ENCODE assay signal across 12 cellular contexts in the genomic region with DNA sequence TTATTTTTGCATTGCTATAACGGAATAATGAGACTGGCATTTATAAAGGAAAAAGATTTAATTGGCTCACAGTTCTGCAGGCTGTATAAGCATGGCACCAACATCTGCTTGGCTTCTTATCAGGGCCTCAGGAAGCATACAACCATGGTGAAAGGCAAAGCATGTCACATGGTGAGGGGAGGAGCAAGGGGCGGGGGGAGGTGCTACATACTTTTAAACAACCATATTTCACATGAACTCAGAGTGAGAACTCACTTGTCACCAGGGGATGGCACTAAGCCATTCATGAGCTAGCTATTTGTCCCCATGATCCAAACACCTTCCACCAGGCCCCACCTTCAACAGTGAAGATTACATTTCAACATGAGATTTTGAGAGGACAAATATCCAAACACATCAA.
DNase-seq lines count a peak whose midpoint lies in the region; ATAC-seq and TF ChIP-seq lines count a peak whose summit lies in the region.
"Had no signal": no experiment of that assay in that cellular context is flagged by ENCODE, and none has a peak within 500 bp of the region (broad histone marks: within the 10 kb centered on the region; RNA-seq: fewer than 3 reads in every experiment).

No MANE protein-coding gene starts in this region.

- no peak for TF ChIP-seq CTCF in RWPE1 (conservative IDR thresholded peaks at IDR 0.05; ENCODE audit: low read depth)

- H3K79me1 ChIP-seq in mesendoderm (ENCODE audit: low read length) = no peaks in the 10 kb centered on the region

- H3K4me2 ChIP-seq in mesendoderm (ENCODE audit: low read length) = no peak overlapping the region

- H3K4me1 ChIP-seq in mesendoderm (ENCODE audit: control insufficient read depth, low read depth, low read length) = no peaks in the 10 kb centered on the region

- H2BK5ac ChIP-seq in mesendoderm (ENCODE audit: low read length) = no peak overlapping the region

- H3K56ac ChIP-seq in mesendoderm (ENCODE audit: low read length) = no peak overlapping the region

- POLR2A ChIA-PET in activated CD4-positive, alpha-beta memory T cell treated with anti-CD3 and anti-CD28 coated beads for 36 hours (lab: Charles Lee) = no interaction called here
- POLR2A ChIA-PET in activated CD4-positive, alpha-beta memory T cell treated with anti-CD3 and anti-CD28 coated beads, Interleukin-2, amount 10 ng/mL, durations not matched to agents 7 days and 5 days (lab: Charles Lee) = no interaction called here
- POLR2A ChIA-PET in RWPE1 (lab: Yijun Ruan, JAX; ENCODE audit: low non-redundant PET) = no interaction called here

- no peaks in the 10 kb centered on the region for H3K36me3 ChIP-seq in mesendoderm (ENCODE audit: control insufficient read depth, insufficient read depth, low read length)

- H2BK15ac ChIP-seq in mesendoderm (replicated peaks; ENCODE audit: low read depth) = no peak overlapping the region

- no peak overlapping the region for H3K4ac ChIP-seq in mesendoderm (ENCODE audit: low read depth, low read length)

- no peak for ATAC-seq in GM21576 (IDR thresholded peaks at IDR 0.05; ENCODE audit: unreplicated experiment)

- no CpG with 5 or more reads among the region's 2 CpGs for WGBS in mesendoderm (ENCODE audit: extremely low coverage, insufficient coverage, low lambda C conversion rate)

- no peaks in the 10 kb centered on the region for H3K79me2 ChIP-seq in mesendoderm (ENCODE audit: control insufficient read depth, insufficient read depth, low read length)

- no peaks in the 10 kb centered on the region for H3K4me1 Mint-ChIP-seq in activated CD4-positive, alpha-beta memory T cell treated with anti-CD3 and anti-CD28 coated beads for 36 hours (ENCODE audit: low read depth)
- no peaks in the 10 kb centered on the region for H3K4me1 Mint-ChIP-seq in activated CD4-positive, alpha-beta memory T cell treated with anti-CD3 and anti-CD28 coated beads, Interleukin-2, amount 10 ng/mL, durations not matched to agents 7 days and 5 days

- H3K9me3 Mint-ChIP-seq in activated CD4-positive, alpha-beta memory T cell treated with anti-CD3 and anti-CD28 coated beads for 36 hours = no peaks in the 10 kb centered on the region
- H3K9me3 Mint-ChIP-seq in activated CD4-positive, alpha-beta memory T cell treated with anti-CD3 and anti-CD28 coated beads, Interleukin-2, amount 10 ng/mL, durations not matched to agents 7 days and 5 days = no peaks in the 10 kb centered on the region

- no peak overlapping the region for H3K9ac ChIP-seq in mesendoderm (ENCODE audit: low read length)

- no peaks in the 10 kb centered on the region for H3K36me3 Mint-ChIP-seq in activated CD4-positive, alpha-beta memory T cell treated with anti-CD3 and anti-CD28 coated beads for 36 hours
- no peaks in the 10 kb centered on the region for H3K36me3 Mint-ChIP-seq in activated CD4-positive, alpha-beta memory T cell treated with anti-CD3 and anti-CD28 coated beads, Interleukin-2, amount 10 ng/mL, durations not matched to agents 7 days and 5 days (ENCODE audit: low read depth)

- no peak overlapping the region for H3K23ac ChIP-seq in mesendoderm (ENCODE audit: low read length)

- no peak overlapping the region for H3K4me3 ChIP-seq in mesendoderm (ENCODE audit: low read length)
- H3K4me3 ChIP-seq: lung had no signal

- intact Hi-C loops in activated CD4-positive, alpha-beta memory T cell treated with anti-CD3 and anti-CD28 coated beads for 36 hours (cut with micrococcal nuclease) = no loop called here

- DNase-seq in activated CD4-positive, alpha-beta memory T cell treated with anti-CD3 and anti-CD28 coated beads for 36 hours = peak; percentile 12
- no peak for DNase-seq in activated CD4-positive, alpha-beta memory T cell treated with anti-CD3 and anti-CD28 coated beads, Interleukin-2, amount 10 ng/mL, durations not matched to agents 7 days and 5 days
- DNase-seq in HT-29 (ENCODE audit: low spot score) (peak; percentile 31), SW480 (ENCODE audit: low spot score) (peak; percentile 1), mesendoderm (peak; percentile 85), RWPE1 (ENCODE audit: low spot score) (no peak)
- DNase-seq in activated CD8-positive, alpha-beta memory T cell treated with anti-CD3 and anti-CD28 coated beads for 24 hours = no peak
- DNase-seq: activated CD8-positive, alpha-beta memory T cell treated with anti-CD3 and anti-CD28 coated beads, Interleukin-2, amount 50 U/mL, for 4 hours; NCI-H1694; occipital lobe had no signal

- H2BK120ac ChIP-seq in mesendoderm (ENCODE audit: low read depth, low read length) = no peak overlapping the region

- H2AK5ac ChIP-seq in mesendoderm (ENCODE audit: low read length) = no peak overlapping the region

- no peak overlapping the region for H3K4me3 Mint-ChIP-seq in activated CD4-positive, alpha-beta memory T cell treated with anti-CD3 and anti-CD28 coated beads for 36 hours
- H3K4me3 Mint-ChIP-seq in activated CD4-positive, alpha-beta memory T cell treated with anti-CD3 and anti-CD28 coated beads, Interleukin-2, amount 10 ng/mL, durations not matched to agents 7 days and 5 days = no peak overlapping the region

- CTCF ChIA-PET in activated CD4-positive, alpha-beta memory T cell treated with anti-CD3 and anti-CD28 coated beads for 36 hours (lab: Charles Lee) = no interaction called here
- CTCF ChIA-PET in activated CD4-positive, alpha-beta memory T cell treated with anti-CD3 and anti-CD28 coated beads, Interleukin-2, amount 10 ng/mL, durations not matched to agents 7 days and 5 days (lab: Charles Lee) = no interaction called here
- CTCF ChIA-PET in RWPE1 (lab: Yijun Ruan, JAX) = interaction anchor here (0.5 kb wide), 1 partner anchor 299 kb away, joined by 3 read pairs; no protein-coding TSS in a partner anchor

- H3K18ac ChIP-seq in mesendoderm (ENCODE audit: low read length) = no peak overlapping the region

- H4K5ac ChIP-seq in mesendoderm (ENCODE audit: low read length) = no peak overlapping the region

- H3K27ac Mint-ChIP-seq in activated CD4-positive, alpha-beta memory T cell treated with anti-CD3 and anti-CD28 coated beads for 36 hours = no peak overlapping the region
- no peak overlapping the region for H3K27ac Mint-ChIP-seq in activated CD4-positive, alpha-beta memory T cell treated with anti-CD3 and anti-CD28 coated beads, Interleukin-2, amount 10 ng/mL, durations not matched to agents 7 days and 5 days

- H3K27ac ChIP-seq in mesendoderm (ENCODE audit: low read depth, low read length) (no peak overlapping the region), RWPE1 (no peak overlapping the region)

- no peaks in the 10 kb centered on the region for H3K27me3 Mint-ChIP-seq in activated CD4-positive, alpha-beta memory T cell treated with anti-CD3 and anti-CD28 coated beads for 36 hours
- no peaks in the 10 kb centered on the region for H3K27me3 Mint-ChIP-seq in activated CD4-positive, alpha-beta memory T cell treated with anti-CD3 and anti-CD28 coated beads, Interleukin-2, amount 10 ng/mL, durations not matched to agents 7 days and 5 days

- H4K8ac ChIP-seq in mesendoderm (ENCODE audit: low read depth, low read length) = no peak overlapping the region

- no peaks in the 10 kb centered on the region for H3K27me3 ChIP-seq in mesendoderm (ENCODE audit: insufficient read depth, low read length, poor library complexity)

Comparison
In these comparisons a context has a peak if more than half of its experiments do, and no peak if none do; other contexts are left out.
1. DNase-seq: peak in activated CD4-positive, alpha-beta memory T cell treated with anti-CD3 and anti-CD28 coated beads for 36 hours (single experiment), HT-29 (single experiment), SW480 (single experiment) and mesendoderm (single experiment); none in activated CD4-positive, alpha-beta memory T cell treated with anti-CD3 and anti-CD28 coated beads, Interleukin-2, amount 10 ng/mL, durations not matched to agents 7 days and 5 days (single experiment), RWPE1 (single experiment) and activated CD8-positive, alpha-beta memory T cell treated with anti-CD3 and anti-CD28 coated beads for 24 hours (single experiment).